8 cellular contexts compared by ENCODE assay signal in genomic region chr17:68435876-68436842, GRCh38. TPM values are rescaled to one million over a fixed set of nuclear protein-coding genes. Genes with fewer than 3 reads are reported as not detected.
DNase-seq lines count a peak whose midpoint lies in the region; ATAC-seq and TF ChIP-seq lines count a peak whose summit lies in the region.

No MANE protein-coding gene starts in this region.

- peak; percentile 45 for ATAC-seq in HG03521 (IDR thresholded peaks at IDR 0.05; ENCODE audit: unreplicated experiment)
- peak; percentile 50 for ATAC-seq in lung (ENCODE audit: insufficient read depth, low FRiP score)
- ATAC-seq in HG03571 (IDR thresholded peaks at IDR 0.05; ENCODE audit: unreplicated experiment) = no peak

- no peaks in the 10 kb centered on the region for H3K27me3 ChIP-seq in lung (ENCODE audit: control insufficient read depth, insufficient read depth)

- TF ChIP-seq CTCF in GM12874 (IDR thresholded peaks at IDR 0.05; ENCODE audit: insufficient read depth, low read depth, low read length) (peak; percentile 96), lung (IDR thresholded peaks at IDR 0.05; ENCODE audit: control extremely low read depth, extremely low read depth) (peak; percentile 96)

- peak overlapping the region in 1 of 2 donors; percentile 59 for H3K27ac ChIP-seq in lung (ENCODE audit: low read depth in 1 of 2, low read length in 1 of 2)

- DNase-seq in NCI-H748 (lab: John Stamatoyannopoulos, UW; ENCODE audit: unreplicated experiment) (peak; percentile 71), dermis microvascular lymphatic vessel endothelial cell (ENCODE audit: low read depth in 2 of 2) (peak; percentile 72 to 83), lung (ENCODE audit: low spot score) (peak; percentile 68)
- peak; percentile 74 to 82 for DNase-seq in activated CD4-positive, alpha-beta T cell treated with anti-CD3 and anti-CD28 coated beads, Interleukin-2, amount 50 U/mL, for 24 hours (ENCODE audit: low read depth in 1 of 2, low spot score in 1 of 2)
- peak; percentile 62 to 64 for DNase-seq in stimulated activated CD8-positive, alpha-beta memory T cell treated with anti-CD3 and anti-CD28 coated beads, Interleukin-15, amount 100 ng/mL, for 48 hours (ENCODE audit: low read depth in 2 of 2)

- peaks cover 0 to 4% of the 10 kb centered on the region in 2 donors for H3K4me1 ChIP-seq in lung (ENCODE audit: control insufficient read depth in 2 of 2, insufficient read depth in 2 of 2, low read length in 2 of 2)

- WGBS in lung, 2 donors = 63 to 68% methylated on average over 20 of the region's 20 CpGs

- H3K9me3 ChIP-seq in lung (ENCODE audit: control insufficient read depth in 2 of 2, insufficient read depth in 1 of 2, low read length in 1 of 2) = no peaks in the 10 kb centered on the region

- H3K4me3 ChIP-seq in lung = no peak overlapping the region

- peaks cover 26 to 36% of the 10 kb centered on the region in 2 donors for H3K36me3 ChIP-seq in lung (ENCODE audit: control insufficient read depth in 2 of 2, insufficient read depth in 2 of 2, low read length in 2 of 2)

RNA-seq across cellular contexts. Expression of gene WIPI1, which starts 21.1 kb away (rescaled TPM):
- total RNA-seq in dermis microvascular lymphatic vessel endothelial cell (49.6 and 92.8 TPM in 2 replicates), lung (10 to 100 TPM; 31.7 to 58.5 TPM)
- 10 to 100 TPM; 30.4 to 51.9 TPM for polyA plus RNA-seq in lung
